In genomic region chr19:43618921-43619261, GRCh38 we compare ENCODE assay signal across 8 cellular contexts. TPM values are rescaled to one million over a fixed set of nuclear protein-coding genes. Genes with fewer than 3 reads are reported as not detected.
A peak's percentile ranks its signal among the peaks of the same experiment; 100 is the strongest.
DNase-seq lines count a peak whose midpoint lies in the region; ATAC-seq and TF ChIP-seq lines count a peak whose summit lies in the region.

No MANE protein-coding gene starts in this region.

- H3K4me3 ChIP-seq in heart left ventricle = peak overlapping the region; percentile 48 to 98 (median 76)
- peak overlapping the region; percentile 72 for H3K4me3 ChIP-seq in retinal pigment epithelial cell (ENCODE audit: low read length)

- H3K27ac ChIP-seq in heart left ventricle = peak overlapping the region; percentile 87 to 99 (median 96)

- no peak for TF ChIP-seq CTCF in heart left ventricle (IDR thresholded peaks at IDR 0.05)
- no peak for TF ChIP-seq CTCF in retinal pigment epithelial cell (conservative IDR thresholded peaks at IDR 0.05; ENCODE audit: low read depth, low read length)

- no peaks in the 10 kb centered on the region for H3K9me3 Mint-ChIP-seq in activated naive CD4-positive, alpha-beta T cell treated with anti-CD3 and anti-CD28 coated beads for 36 hours

- WGBS in heart left ventricle, 4 donors = 0 to 2% (median 1%) methylated on average over 11 to 14 of the region's 14 CpGs

- H3K27me3 Mint-ChIP-seq in activated naive CD4-positive, alpha-beta T cell treated with anti-CD3 and anti-CD28 coated beads for 36 hours (ENCODE audit: low read depth) = no peaks in the 10 kb centered on the region

- no peaks in the 10 kb centered on the region for H3K9me3 ChIP-seq in heart left ventricle

- peaks cover 0 to 23% (median 13%) of the 10 kb centered on the region in 12 donors for H3K4me1 ChIP-seq in heart left ventricle

- H3K4me1 Mint-ChIP-seq in activated naive CD4-positive, alpha-beta T cell treated with anti-CD3 and anti-CD28 coated beads for 36 hours (ENCODE audit: low read depth) = peaks cover 17% of the 10 kb centered on the region

- peak; percentile 46 for DNase-seq in AG08396 (ENCODE audit: low spot score)
- peak; percentile 82 for DNase-seq in NCI-H748 treated with DMSO at 0.1 percent for 48 hours (lab: John Stamatoyannopoulos, UW)
- DNase-seq in activated naive CD4-positive, alpha-beta T cell treated with anti-CD3 and anti-CD28 coated beads for 36 hours = peak; percentile 75
- DNase-seq in heart left ventricle = peak in 1 of 5 donors; percentile 55
- DNase-seq in retinal pigment epithelial cell (ENCODE audit: low read depth) = no peak
- no peak for DNase-seq in activated effector memory CD4-positive, alpha-beta T cell treated with anti-CD3 and anti-CD28 coated beads, Interleukin-2, amount 50 U/mL, for 16 hours

- intact Hi-C loops in activated naive CD4-positive, alpha-beta T cell treated with anti-CD3 and anti-CD28 coated beads for 36 hours (cut with micrococcal nuclease) = loop anchor here (1.0 kb wide), 4 partner anchors 23 to 135 kb away; partner anchors contain the start of genes IRGQ, PINLYP, SMG9 and XRCC1
- intact Hi-C loops in heart left ventricle (cut with DNase I) = loop anchor here in 2 of 10 donors (1.0 to 2.0 kb wide), 2 partner anchors 23 to 50 kb away; partner anchors contain the start of genes IRGQ (in 1 of the 2) and ZNF576 (in 1 of the 2)

- no peak for TF ChIP-seq POLR2A in heart left ventricle (IDR thresholded peaks at IDR 0.05)

- peaks cover 0 to 4% (median 0%) of the 10 kb centered on the region in 9 donors for H3K36me3 ChIP-seq in heart left ventricle

- peak overlapping the region; percentile 94 for H3K4me3 Mint-ChIP-seq in activated naive CD4-positive, alpha-beta T cell treated with anti-CD3 and anti-CD28 coated beads for 36 hours

- H3K27ac Mint-ChIP-seq in activated naive CD4-positive, alpha-beta T cell treated with anti-CD3 and anti-CD28 coated beads for 36 hours = peak overlapping the region; percentile 96

- no peaks in the 10 kb centered on the region for H3K27me3 ChIP-seq in heart left ventricle

- H3K36me3 Mint-ChIP-seq in activated naive CD4-positive, alpha-beta T cell treated with anti-CD3 and anti-CD28 coated beads for 36 hours (ENCODE audit: low read depth) = no peaks in the 10 kb centered on the region

- ATAC-seq in GM18870 (IDR thresholded peaks at IDR 0.05; ENCODE audit: unreplicated experiment) = peak; percentile 13
- ATAC-seq in HG03135 (IDR thresholded peaks at IDR 0.05; ENCODE audit: unreplicated experiment) = peak; percentile 22
- peak; percentile 21 to 51 (median 39) for ATAC-seq in heart left ventricle

- CTCF ChIA-PET in activated naive CD4-positive, alpha-beta T cell treated with anti-CD3 and anti-CD28 coated beads for 36 hours (lab: Charles Lee) = interaction anchor here (0.7 kb wide), 1 partner anchor 63 kb away, joined by 3 read pairs; no protein-coding TSS in a partner anchor

RNA-seq across cellular contexts. Expression of gene ZNF428, which starts 0.5 kb away (rescaled TPM):
- 10 to 100 TPM; 11.4 to 11.8 TPM for total RNA-seq in activated naive CD4-positive, alpha-beta T cell treated with anti-CD3 and anti-CD28 coated beads for 36 hours
- total RNA-seq in heart left ventricle = 10 to 100 TPM; 25.1 to 40.4 (median 31.3) TPM
- polyA plus RNA-seq in heart left ventricle = 10 to 100 TPM; 29.5 to 64.5 TPM

RNA-seq across cellular contexts. Expression of gene SRRM5, which starts 7.0 kb away (rescaled TPM):
- total RNA-seq in activated naive CD4-positive, alpha-beta T cell treated with anti-CD3 and anti-CD28 coated beads for 36 hours = under 1 TPM; 0.21 to 0.27 TPM
- total RNA-seq in heart left ventricle = under 1 TPM in 7 of 9 donors, not detected in 2; 0.07 to 0.35 (median 0.16) TPM
- under 1 TPM; 0.15 to 0.80 TPM for polyA plus RNA-seq in heart left ventricle

RNA-seq across cellular contexts. Expression of gene CADM4, which starts 20.8 kb away (rescaled TPM):
- under 1 TPM; 0.64 to 0.67 TPM for total RNA-seq in activated naive CD4-positive, alpha-beta T cell treated with anti-CD3 and anti-CD28 coated beads for 36 hours
- total RNA-seq in heart left ventricle = 10 to 100 TPM in 2 of 9 donors, 1 to 10 TPM in 7; 4.6 to 13.2 (median 7.8) TPM
- 10 to 100 TPM; 10.7 to 12.2 TPM for polyA plus RNA-seq in heart left ventricle

RNA-seq across cellular contexts. Expression of gene ZNF576, which starts 22.5 kb away (rescaled TPM):
- total RNA-seq in activated naive CD4-positive, alpha-beta T cell treated with anti-CD3 and anti-CD28 coated beads for 36 hours = 10 to 100 TPM; 11.6 to 11.7 TPM
- total RNA-seq in heart left ventricle = 10 to 100 TPM in 7 of 9 donors, 1 to 10 TPM in 2; 9.0 to 17.6 (median 11.8) TPM
- 10 to 100 TPM in 1 of 2 donors, 1 to 10 TPM in 1; 8.9 to 22.4 TPM for polyA plus RNA-seq in heart left ventricle

RNA-seq across cellular contexts. Expression of gene IRGQ, which starts 23.0 kb away (rescaled TPM):
- 10 to 100 TPM; 17.2 to 18.7 TPM for total RNA-seq in activated naive CD4-positive, alpha-beta T cell treated with anti-CD3 and anti-CD28 coated beads for 36 hours
- total RNA-seq in heart left ventricle = 10 to 100 TPM; 21.1 to 36.1 (median 24.9) TPM
- polyA plus RNA-seq in heart left ventricle = 10 to 100 TPM in 1 of 2 donors, 1 to 10 TPM in 1; 7.4 to 11.9 TPM

Comparison
In these comparisons a context has a peak if more than half of its experiments do, and no peak if none do; other contexts are left out.
1. DNase-seq: peak in AG08396 (single experiment), NCI-H748 treated with DMSO at 0.1 percent for 48 hours (single experiment) and activated naive CD4-positive, alpha-beta T cell treated with anti-CD3 and anti-CD28 coated beads for 36 hours (single experiment); none in retinal pigment epithelial cell (single experiment) and activated effector memory CD4-positive, alpha-beta T cell treated with anti-CD3 and anti-CD28 coated beads, Interleukin-2, amount 50 U/mL, for 16 hours (single experiment).
2. Peak in every context shown above with its lines, with median percentiles within 50 percentile points of each other: ATAC-seq.